In the genomic region with DNA sequence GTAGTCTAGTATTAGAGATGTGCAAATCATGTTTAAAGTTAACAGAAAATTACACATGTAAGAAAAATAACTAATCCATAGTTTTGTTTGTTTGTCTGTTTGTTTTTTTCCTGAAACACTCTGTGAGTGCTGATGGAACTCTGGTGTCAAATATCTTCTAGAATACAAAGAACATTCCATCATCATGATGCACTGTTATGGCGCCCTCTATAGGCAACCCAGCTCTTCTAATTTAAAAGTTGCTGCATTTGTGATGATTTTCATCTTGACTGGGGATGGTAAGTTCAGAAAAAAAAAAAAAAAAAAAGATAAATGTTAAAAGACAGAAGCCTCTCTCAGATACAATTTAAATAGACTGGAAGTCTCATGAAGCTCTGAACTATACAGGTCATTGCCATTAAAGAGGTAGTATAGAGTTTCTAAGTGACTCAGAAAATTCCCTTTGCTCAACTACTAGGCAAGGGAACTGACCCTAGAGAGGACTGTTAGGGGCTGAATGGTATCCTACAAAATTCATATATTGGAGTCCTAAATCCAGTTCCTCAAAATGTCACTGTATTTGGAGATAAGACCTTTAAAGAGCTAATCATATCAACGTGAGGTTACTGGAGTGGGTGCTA, we compare ENCODE assay signal across 11 cellular contexts.
DNase-seq lines count a peak whose midpoint lies in the region; ATAC-seq and TF ChIP-seq lines count a peak whose summit lies in the region.
"Had no signal": no experiment of that assay in that cellular context is flagged by ENCODE, and none has a peak within 500 bp of the region (broad histone marks: within the 10 kb centered on the region; RNA-seq: fewer than 3 reads in every experiment).

No MANE protein-coding gene starts in this region.

- H3K4me1 ChIP-seq in adrenal gland (replicated peaks in 1 of 2), result no peaks in the 10 kb centered on the region

- H3K36me3 ChIP-seq in adrenal gland (replicated peaks in 1 of 2), result no peaks in the 10 kb centered on the region

- TF ChIP-seq POLR2A in adrenal gland (IDR thresholded peaks at IDR 0.05), result no peak

- H3K4me3 ChIP-seq in adrenal gland, result no peak overlapping the region
- H3K4me3 ChIP-seq: coronary artery had no signal

- H3K27ac ChIP-seq in adrenal gland, result no peak overlapping the region
- H3K27ac ChIP-seq: coronary artery had no signal

- TF ChIP-seq CTCF in AG09319 (IDR thresholded peaks at IDR 0.05; ENCODE audit: low read depth, low read length), result peak; percentile 32
- peak in 4 of 6 experiments; percentile 6 to 33 (median 22) for TF ChIP-seq CTCF in adrenal gland (IDR thresholded peaks at IDR 0.05)

- no peaks in the 10 kb centered on the region for H3K27me3 ChIP-seq in adrenal gland

- intact Hi-C loops in adrenal gland (cut with DNase I), result no loop called here

- no peak for DNase-seq in AG09319 (ENCODE audit: extremely low read depth, low read depth)
- DNase-seq in HS-5 (ENCODE audit: low read depth), result peak; percentile 44
- no peak for DNase-seq in adrenal gland
- peak; percentile 25 for DNase-seq in iPS-NIHi7 (ENCODE audit: extremely low spot score)
- no peak for DNase-seq in SW 1271 (lab: John Stamatoyannopoulos, UW)
- DNase-seq in NCI-H1092 (lab: John Stamatoyannopoulos, UW), result no peak
- DNase-seq: KG1 had no signal

- no peaks in the 10 kb centered on the region for H3K9me3 ChIP-seq in adrenal gland (replicated peaks in 1 of 3)

- 15 to 33% (median 31%) methylated on average over 2 of the region's 2 CpGs for WGBS in adrenal gland, 4 donors

- ATAC-seq in GM18870 (IDR thresholded peaks at IDR 0.05; ENCODE audit: unreplicated experiment), result no peak
- no peak for ATAC-seq in GM21390 (IDR thresholded peaks at IDR 0.05; ENCODE audit: unreplicated experiment)
- ATAC-seq: HCT116 had no signal

Comparison
In these comparisons a context has a peak if more than half of its experiments do, and no peak if none do; other contexts are left out.
1. DNase-seq: peak in HS-5 (single experiment) and iPS-NIHi7 (single experiment); none in AG09319 (single experiment), adrenal gland (0 of 7), SW 1271 (0 of 2) and NCI-H1092 (single experiment).